ENCODE assay signal across 14 cellular contexts in genomic region chr2:9258501-9258900, GRCh38. TPM values are rescaled to one million over a fixed set of nuclear protein-coding genes. Genes with fewer than 3 reads are reported as not detected.
DNase-seq lines count a peak whose midpoint lies in the region; ATAC-seq and TF ChIP-seq lines count a peak whose summit lies in the region.
"Had no signal": no experiment of that assay in that cellular context is flagged by ENCODE, and none has a peak within 500 bp of the region (broad histone marks: within the 10 kb centered on the region; RNA-seq: fewer than 3 reads in every experiment).

No MANE protein-coding gene starts in this region.

- H4K20me1 ChIP-seq in IMR-90 (ENCODE audit: insufficient read depth, low read length), result peaks cover 51% of the 10 kb centered on the region

- peak overlapping the region; percentile 30 for H3K14ac ChIP-seq in IMR-90 (replicated peaks; ENCODE audit: low read depth, low read length)

- no peak for TF ChIP-seq CTCF in IMR-90 (conservative IDR thresholded peaks at IDR 0.05; ENCODE audit: low read depth, low read length)
- no peak for TF ChIP-seq CTCF in omental fat pad (IDR thresholded peaks at IDR 0.05)

- TF ChIP-seq RAD21 in IMR-90 (IDR thresholded peaks at IDR 0.05; ENCODE audit: low read length), result no peak

- H2BK20ac ChIP-seq in IMR-90 (ENCODE audit: low read depth, low read length), result no peak overlapping the region

- peak overlapping the region; percentile 68 for H3K27ac ChIP-seq in IMR-90 (ENCODE audit: insufficient read depth, low read length)
- peak overlapping the region; percentile 37 for H3K27ac ChIP-seq in stomach smooth muscle (ENCODE audit: low read length)

- H3K27me3 ChIP-seq in IMR-90 (ENCODE audit: control insufficient read depth, insufficient read depth, low read length) (no peaks in the 10 kb centered on the region), adipocyte (replicated peaks; ENCODE audit: control insufficient read depth, insufficient read depth, low read length) (no peaks in the 10 kb centered on the region), stomach smooth muscle (ENCODE audit: control insufficient read depth in 1 of 2, insufficient read depth in 2 of 2, low read length in 2 of 2) (no peaks in the 10 kb centered on the region)

- H3K56ac ChIP-seq in IMR-90 (ENCODE audit: extremely low read depth, insufficient read depth, low read length), result no peak overlapping the region

- H4K5ac ChIP-seq in IMR-90 (ENCODE audit: low read depth, low read length), result peak overlapping the region; percentile 56

- H3K36me3 ChIP-seq in IMR-90 (ENCODE audit: control insufficient read depth, insufficient read depth, low read length) (no peaks in the 10 kb centered on the region), adipocyte (ENCODE audit: control insufficient read depth, insufficient read depth, low read length, severe bottlenecking) (no peaks in the 10 kb centered on the region), stomach smooth muscle (ENCODE audit: control insufficient read depth in 2 of 2, insufficient read depth in 2 of 2, low read length in 2 of 2) (no peaks in the 10 kb centered on the region)

- no peak for TF ChIP-seq POLR2A in IMR-90 (IDR thresholded peaks at IDR 0.05; ENCODE audit: low read depth, low read length)

- BruUV-seq in IMR-90 (replicated peaks; lab: Mats Ljungman, UMichigan), result no TSS peak

- in situ Hi-C loops in IMR-90 (cut with MboI; ENCODE audit: low sequenced_read_pairs), result no loop called here

- H2BK120ac ChIP-seq in IMR-90 (ENCODE audit: low read depth, low read length), result peak overlapping the region; percentile 51; the same call in 1 of the 2 replicates

- H3K4ac ChIP-seq in IMR-90 (ENCODE audit: low read depth, low read length), result peak overlapping the region; percentile 76

- H3K18ac ChIP-seq in IMR-90 (ENCODE audit: low read depth, low read length), result no peak overlapping the region

- peak overlapping the region; percentile 42 for H2BK5ac ChIP-seq in IMR-90 (ENCODE audit: low read depth, low read length, poor library complexity, severe bottlenecking)

- H3K4me2 ChIP-seq in IMR-90 (ENCODE audit: low read depth, low read length), result peak overlapping the region; percentile 73

- H3K9me3 ChIP-seq in IMR-90 (ENCODE audit: control insufficient read depth, insufficient read depth, low read length), result no peaks in the 10 kb centered on the region
- H3K9me3 ChIP-seq in adipocyte (ENCODE audit: control insufficient read depth, low read length), result no peaks in the 10 kb centered on the region
- H3K9me3 ChIP-seq in stomach smooth muscle (ENCODE audit: control insufficient read depth in 2 of 2, low read length in 2 of 2), result no peaks in the 10 kb centered on the region

- DNase-seq in IMR-90 (no peak), adipocyte (ENCODE audit: low read depth) (peak; percentile 45), iris pigment epithelial cell (ENCODE audit: low read depth) (peak; percentile 67), SK-N-DZ (ENCODE audit: low spot score) (no peak), omental fat pad (ENCODE audit: low spot score) (no peak)
- no peak for DNase-seq in stimulated activated CD4-positive, alpha-beta T cell treated with anti-CD3 and anti-CD28 coated beads, Interleukin-2, amount 100 ng/mL, for 48 hours
- DNase-seq: activated CD4-positive, alpha-beta T cell treated with anti-CD3 and anti-CD28 coated beads, Interleukin-2, amount 50 U/mL, for 1 hour; activated gamma-delta T cell; H7; NCI-H1694; NCI-H748 treated with DMSO at 0.1 percent for 48 hours; retina had no signal

- dilution Hi-C loops in IMR-90 (cut with HindIII; ENCODE audit: low sequenced_read_pairs, unreplicated experiment), result no loop called here

- H2AFZ ChIP-seq in IMR-90 (replicated peaks; ENCODE audit: low read length, poor library complexity), result peak overlapping the region; percentile 68

- H2AK9ac ChIP-seq in IMR-90 (replicated peaks; ENCODE audit: low read depth, low read length, poor library complexity), result peak overlapping the region; percentile 81

- H3K9ac ChIP-seq in IMR-90 (ENCODE audit: low read depth, low read length) (peak overlapping the region; percentile 48), adipocyte (ENCODE audit: low read length) (peak overlapping the region; percentile 84), stomach smooth muscle (ENCODE audit: low read length in 2 of 2) (peak overlapping the region in 1 of 2 donors; percentile 4)

- WGBS in IMR-90 (ENCODE audit: extremely low coverage in 2 of 2, insufficient read length in 1 of 2), 2 experiments, result 73 to 100% methylated on average over 1 to 2 of the region's 7 CpGs

- POLR2A ChIA-PET in IMR-90 (lab: Charles Lee; ENCODE audit: unreplicated experiment), result no interaction called here

- H3K79me1 ChIP-seq in IMR-90 (ENCODE audit: low read depth in 1 of 2, low read length in 2 of 2), result peaks cover 36 to 87% of the 10 kb centered on the region in 2 experiments

- peak; percentile 7 for ATAC-seq in IMR-90 (ENCODE audit: low read depth)
- no peak for ATAC-seq in GM19455 (IDR thresholded peaks at IDR 0.05; ENCODE audit: unreplicated experiment)
- ATAC-seq in omental fat pad (ENCODE audit: low FRiP score), result no peak

- H2AK5ac ChIP-seq in IMR-90 (ENCODE audit: low read depth, low read length), result peak overlapping the region; percentile 59

- no peak overlapping the region for H3K4me3 ChIP-seq in IMR-90 (ENCODE audit: insufficient read depth, low read depth, low read length)
- H3K4me3 ChIP-seq in adipocyte (ENCODE audit: low read length), result peak overlapping the region; percentile 67
- peak overlapping the region in 1 of 2 donors; percentile 35 for H3K4me3 ChIP-seq in stomach smooth muscle (ENCODE audit: low read length in 2 of 2)

- H4K91ac ChIP-seq in IMR-90 (ENCODE audit: insufficient read depth, low read depth, low read length), result 0 out of 2 replicates have a peak overlapping the region, but pooled peaks have one; percentile 21

- CTCF ChIA-PET in IMR-90 (lab: Yijun Ruan, JAX), result no interaction called here

- H2BK15ac ChIP-seq in IMR-90 (ENCODE audit: low read depth, low read length), result no peak overlapping the region

- intact Hi-C loops in IMR-90 (cut with micrococcal nuclease), result no loop called here

- H3K4me1 ChIP-seq in IMR-90 (ENCODE audit: control insufficient read depth, insufficient read depth, low read length) (peaks cover 44% of the 10 kb centered on the region), adipocyte (ENCODE audit: control insufficient read depth, insufficient read depth, low read length) (peaks cover 80% of the 10 kb centered on the region), stomach smooth muscle (ENCODE audit: control insufficient read depth, insufficient read depth, low read length) (peaks cover 59% of the 10 kb centered on the region)

- H3K23ac ChIP-seq in IMR-90 (ENCODE audit: low read depth, low read length), result peak overlapping the region; percentile 62

- H4K8ac ChIP-seq in IMR-90 (ENCODE audit: low read depth in 2 of 2, low read length in 2 of 2), result peak overlapping the region; percentile 32 to 70; a peak in 3 of 4 replicates

- peaks cover 32% of the 10 kb centered on the region for H3K9me1 ChIP-seq in IMR-90 (ENCODE audit: insufficient read depth, low read length)

TF ChIP-seq in IMR-90, 13 proteins besides CTCF, POLR2A, EP300 and RAD21:
- TF ChIP-seq MXI1 (IDR thresholded peaks at IDR 0.05; ENCODE audit: borderline replicate concordance, low read depth, low read length), result no peak
- no peak for TF ChIP-seq NFE2L2 (IDR thresholded peaks at IDR 0.05; ENCODE audit: low read depth, low read length)
- TF ChIP-seq CEBPB (IDR thresholded peaks at IDR 0.05; ENCODE audit: low read depth, low read length), result peak; percentile 28; the same call in 1 of the 2 replicates
- no peak for TF ChIP-seq MAZ (IDR thresholded peaks at IDR 0.05; ENCODE audit: borderline replicate concordance, low read depth, low read length)

RNA-seq across cellular contexts. Expression of gene ASAP2, which starts 51.9 kb away (rescaled TPM):
- total RNA-seq in IMR-90 (2012; rRNA removed) (19.7 and 26.9 TPM in 2 replicates), omental fat pad (10 to 100 TPM; 16.8 to 57.4 (median 22.8) TPM)
- polyA plus RNA-seq in IMR-90 (2012; rRNA removed), result 25.0 and 28.1 TPM in 2 replicates
- 10.0 and 11.4 TPM in 2 replicates for polyA plus RNA-seq in IMR-90 (2012; cell fraction: cytosol; rRNA removed)
- polyA plus RNA-seq in IMR-90 (2012; cell fraction: nucleus; rRNA removed; ENCODE audit: low replicate concordance), result 23.8 and 56.1 TPM in 2 replicates
- polyA plus RNA-seq in SK-N-DZ (2014; cell fraction: cytosol; rRNA removed), result 14.1 and 14.7 TPM in 2 replicates
- polyA plus RNA-seq in SK-N-DZ (2014; cell fraction: nucleus; rRNA removed), result 24.9 and 39.7 TPM in 2 replicates

Comparison
In these comparisons a context has a peak if more than half of its experiments do, and no peak if none do; other contexts are left out.
1. DNase-seq: peak in adipocyte (single experiment) and iris pigment epithelial cell (single experiment); none in IMR-90 (single experiment), SK-N-DZ (single experiment), stimulated activated CD4-positive, alpha-beta T cell treated with anti-CD3 and anti-CD28 coated beads, Interleukin-2, amount 100 ng/mL, for 48 hours (0 of 2) and omental fat pad (single experiment).